15 cellular contexts compared by ENCODE assay signal in the genomic region with DNA sequence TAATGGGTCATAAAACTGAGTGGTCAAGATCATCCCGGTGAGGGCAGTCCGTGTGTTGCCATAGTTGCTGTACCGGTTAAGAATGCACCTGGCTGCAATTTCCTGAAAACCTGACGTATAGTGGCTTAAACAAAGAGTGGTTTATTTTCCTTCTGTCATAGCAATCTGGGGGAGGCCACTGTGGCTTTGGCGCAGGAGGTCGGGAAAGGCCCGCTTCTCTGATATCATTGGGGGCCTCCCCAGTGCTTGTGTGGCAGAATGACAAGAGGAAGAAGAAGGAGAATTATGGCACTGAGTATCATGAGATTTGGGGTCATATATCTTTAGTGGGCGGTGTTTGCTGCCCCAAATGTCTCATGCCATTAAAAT. TPM values are rescaled to one million over a fixed set of nuclear protein-coding genes. Genes with fewer than 3 reads are reported as not detected.
A peak's percentile ranks its signal among the peaks of the same experiment; 100 is the strongest.
DNase-seq lines count a peak whose midpoint lies in the region; ATAC-seq and TF ChIP-seq lines count a peak whose summit lies in the region.
"Had no signal": no experiment of that assay in that cellular context is flagged by ENCODE, and none has a peak within 500 bp of the region (broad histone marks: within the 10 kb centered on the region; RNA-seq: fewer than 3 reads in every experiment).

No MANE protein-coding gene starts in this region.

- H3K4me3 ChIP-seq in psoas muscle, result no peak overlapping the region
- H3K4me3 ChIP-seq: gastroesophageal sphincter had no signal

- H3K4me1 Mint-ChIP-seq in memory B cell, result peaks cover 10% of the 10 kb centered on the region
- H3K4me1 Mint-ChIP-seq: immature natural killer cell had no signal

- no peaks in the 10 kb centered on the region for H3K27me3 Mint-ChIP-seq in memory B cell
- H3K27me3 Mint-ChIP-seq: CD4-positive, CD25-positive, alpha-beta regulatory T cell had no signal

- H3K36me3 ChIP-seq in psoas muscle (ENCODE audit: insufficient read depth in 1 of 2, low read depth in 1 of 2), result no peaks in the 10 kb centered on the region
- H3K36me3 ChIP-seq: gastroesophageal sphincter had no signal

- ATAC-seq in memory B cell (ENCODE audit: low read depth) (peak; percentile 37), psoas muscle (no peak), Right ventricle myocardium superior (ENCODE audit: poor library complexity) (no peak)
- ATAC-seq: gastroesophageal sphincter had no signal

- WGBS in psoas muscle, 3 donors, result 72 to 82% (median 79%) methylated on average over 8 of the region's 8 CpGs

- TF ChIP-seq CTCF in psoas muscle (IDR thresholded peaks at IDR 0.05), result no peak

- no peak overlapping the region for H3K4me3 Mint-ChIP-seq in memory B cell
- H3K4me3 Mint-ChIP-seq: CD4-positive, CD25-positive, alpha-beta regulatory T cell; HFFc6; immature natural killer cell had no signal

- H3K36me3 Mint-ChIP-seq in memory B cell, result no peaks in the 10 kb centered on the region

- no peak overlapping the region for H3K27ac Mint-ChIP-seq in memory B cell
- H3K27ac Mint-ChIP-seq: HFFc6, immature natural killer cell had no signal

- intact Hi-C loops in psoas muscle (cut with DNase I), result no loop called here
- intact Hi-C loops in Right ventricle myocardium superior (cut with DNase I), result no loop called here

- H3K4me1 ChIP-seq in psoas muscle, result no peaks in the 10 kb centered on the region
- H3K4me1 ChIP-seq: gastroesophageal sphincter had no signal

- no peaks in the 10 kb centered on the region for H3K27me3 ChIP-seq in psoas muscle (ENCODE audit: insufficient read depth in 3 of 3, low read length in 2 of 3)
- H3K27me3 ChIP-seq: gastroesophageal sphincter had no signal

- no peaks in the 10 kb centered on the region for H3K9me3 ChIP-seq in psoas muscle
- H3K9me3 ChIP-seq: gastroesophageal sphincter had no signal

- H3K9me3 Mint-ChIP-seq in memory B cell, result no peaks in the 10 kb centered on the region
- H3K9me3 Mint-ChIP-seq: CD4-positive, CD25-positive, alpha-beta regulatory T cell; HFFc6; immature natural killer cell had no signal

- no peak overlapping the region for H3K27ac ChIP-seq in psoas muscle
- H3K27ac ChIP-seq: gastroesophageal sphincter had no signal

- DNase-seq in stimulated activated naive CD4-positive, alpha-beta T cell treated with Interleukin-2 at 50 U/mL for 16 hours (lab: John Stamatoyannopoulos, UW), result peak; percentile 19
- no peak for DNase-seq in stimulated activated naive CD4-positive, alpha-beta T cell (lab: John Stamatoyannopoulos, UW)
- DNase-seq in OCI-M1 (lab: John Stamatoyannopoulos, UW) (peak; percentile 30), memory B cell (ENCODE audit: low spot score in 2 of 2) (no peak), psoas muscle (no peak), NCI-H2171 treated with DMSO at 0.1 percent for 48 hours (lab: John Stamatoyannopoulos, UW) (no peak), DMS79 (lab: John Stamatoyannopoulos, UW) (no peak), Right ventricle myocardium superior (no peak)
- DNase-seq: CD4-positive, CD25-positive, alpha-beta regulatory T cell; HFFc6; immature natural killer cell; NCI-H1092; NCI-H524; T-helper 9 cell had no signal

RNA-seq across cellular contexts. Expression of a gene that starts 4.4 kb away (rescaled TPM):
- 1 to 10 TPM; 1.4 to 3.6 (median 2.0) TPM for total RNA-seq in psoas muscle
- 1 to 10 TPM in 1 of 3 donors, under 1 TPM in 2; 0.89 to 3.2 (median 0.98) TPM for polyA plus RNA-seq in psoas muscle
- 1.2 TPM for total RNA-seq in Right ventricle myocardium superior

RNA-seq across cellular contexts. Expression of a gene that starts 10.1 kb away (rescaled TPM):
- total RNA-seq in psoas muscle (10 to 100 TPM; 46.1 to 65.4 (median 55.5) TPM), Right ventricle myocardium superior (54.5 TPM)
- polyA plus RNA-seq in psoas muscle, result 10 to 100 TPM; 38.3 to 50.9 (median 47.6) TPM

RNA-seq across cellular contexts. Expression of a gene that starts 28.0 kb away (rescaled TPM):
- total RNA-seq in psoas muscle (100 to 1,000 TPM; 635 to 891 (median 731) TPM), Right ventricle myocardium superior (1,337 TPM)
- polyA plus RNA-seq in psoas muscle, result 1,000 to 10,000 TPM in 2 of 3 donors, 100 to 1,000 TPM in 1; 795 to 1,354 (median 1,064) TPM

RNA-seq across cellular contexts. Expression of a gene that starts 39.5 kb away (rescaled TPM):
- total RNA-seq in psoas muscle (1 to 10 TPM in 1 of 4 donors, under 1 TPM in 3; 0.48 to 1.2 (median 0.84) TPM), Right ventricle myocardium superior (0.70 TPM)
- under 1 TPM; 0.40 to 0.94 (median 0.42) TPM for polyA plus RNA-seq in psoas muscle
- total RNA-seq: HFFc6 had no signal

Comparison
In these comparisons a context has a peak if more than half of its experiments do, and no peak if none do; other contexts are left out.
1. DNase-seq: peak in stimulated activated naive CD4-positive, alpha-beta T cell treated with Interleukin-2 at 50 U/mL for 16 hours (single experiment) and OCI-M1 (single experiment); none in stimulated activated naive CD4-positive, alpha-beta T cell (0 of 6), memory B cell (0 of 2), psoas muscle (0 of 2), NCI-H2171 treated with DMSO at 0.1 percent for 48 hours (single experiment), DMS79 (single experiment) and Right ventricle myocardium superior (single experiment).